8 cellular contexts compared by ENCODE assay signal in the genomic region with DNA sequence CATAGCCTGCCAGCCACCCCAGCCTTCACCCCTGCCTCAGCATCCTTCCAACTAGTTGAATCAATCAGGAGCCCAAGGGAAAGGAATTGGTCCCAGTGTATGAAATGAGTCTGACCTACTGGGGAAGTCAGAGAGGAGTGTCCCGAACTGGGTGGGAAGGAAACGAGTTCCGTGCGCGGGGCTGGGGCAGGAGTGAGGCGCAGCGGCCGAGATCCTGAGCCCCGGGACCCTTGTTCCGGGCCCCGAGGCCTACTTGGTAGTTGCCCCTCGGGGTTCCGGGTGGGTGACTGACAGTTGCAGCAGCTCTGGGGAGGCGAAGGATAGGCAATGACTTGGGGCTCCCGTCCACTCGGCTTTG. TPM values are rescaled to one million over a fixed set of nuclear protein-coding genes. Genes with fewer than 3 reads are reported as not detected.
DNase-seq lines count a peak whose midpoint lies in the region; ATAC-seq and TF ChIP-seq lines count a peak whose summit lies in the region.

No MANE protein-coding gene starts in this region.

- H3K4me3 Mint-ChIP-seq in Calu3 (ENCODE audit: low read depth, unreplicated experiment) (peak overlapping the region; percentile 79), progenitor cell of endocrine pancreas (ENCODE audit: low read depth) (peak overlapping the region; percentile 73)

- intact Hi-C loops in Calu3 (cut with micrococcal nuclease; ENCODE audit: unreplicated experiment), result loop anchor here (10.0 kb wide), 2 partner anchors 279 to 351 kb away; partner anchors contain the start of gene DAZL
- intact Hi-C loops in PC-9 (cut with micrococcal nuclease; ENCODE audit: unreplicated experiment), result loop anchor here (2.0 kb wide), 2 partner anchors 155 to 277 kb away; no protein-coding TSS in a partner anchor
- intact Hi-C loops in esophagus squamous epithelium (cut with DNase I), result no loop called here

- CTCF ChIA-PET in Calu3 (lab: Charles Lee), result interaction anchor here (0.6 to 1.2 kb wide), 9 partner anchors 11 to 457 kb away, joined by 3 to 8 read pairs (median 4); no protein-coding TSS in a partner anchor
- CTCF ChIA-PET in PC-9 (lab: Charles Lee), result no interaction called here

- no peak overlapping the region for H3K27ac ChIP-seq in PC-9
- peak overlapping the region in 3 of 4 donors; percentile 82 to 92 (median 88) for H3K27ac ChIP-seq in esophagus squamous epithelium

- POLR2A ChIA-PET in PC-9 (lab: Charles Lee; ENCODE audit: unreplicated experiment), result no interaction called here

- H3K9me3 ChIP-seq in PC-9 (ENCODE audit: insufficient read depth, low read depth) (no peaks in the 10 kb centered on the region; the same call in 1 of the 2 replicates), esophagus squamous epithelium (no peaks in the 10 kb centered on the region)

- peak overlapping the region; percentile 76; the same call in 1 of the 2 replicates for H3K4me2 ChIP-seq in PC-9

- H3K4me1 ChIP-seq in PC-9 (replicated peaks; ENCODE audit: insufficient read depth) (peaks cover 27% of the 10 kb centered on the region), esophagus squamous epithelium (peaks cover 0 to 44% (median 0%) of the 10 kb centered on the region in 3 donors)

- H4K20me1 ChIP-seq in PC-9 (ENCODE audit: insufficient read depth), result no peaks in the 10 kb centered on the region

- no peak for TF ChIP-seq CTCF in Calu3 (IDR thresholded peaks at IDR 0.05; ENCODE audit: unreplicated experiment)
- TF ChIP-seq CTCF in PC-9 (conservative IDR thresholded peaks at IDR 0.05), result no peak
- no peak for TF ChIP-seq CTCF in esophagus squamous epithelium (IDR thresholded peaks at IDR 0.05)
- TF ChIP-seq CTCF in progenitor cell of endocrine pancreas (IDR thresholded peaks at IDR 0.05; ENCODE audit: unreplicated experiment), result no peak

- H3K4me1 Mint-ChIP-seq in Calu3 (ENCODE audit: low read depth, unreplicated experiment) (peaks cover 10% of the 10 kb centered on the region), progenitor cell of endocrine pancreas (ENCODE audit: low read depth) (peaks cover 16% of the 10 kb centered on the region)

- peak overlapping the region; percentile 98; the same call in 1 of the 2 replicates for H3K4me3 ChIP-seq in PC-9
- H3K4me3 ChIP-seq in esophagus squamous epithelium, result peak overlapping the region; percentile 62 to 87 (median 67)

- H3K27me3 ChIP-seq in PC-9 (ENCODE audit: insufficient read depth, low read depth) (no peaks in the 10 kb centered on the region), esophagus squamous epithelium (peaks cover 0 to 4% (median 0%) of the 10 kb centered on the region in 4 donors)

- H3K9me2 ChIP-seq in PC-9 (ENCODE audit: insufficient read depth), result no peaks in the 10 kb centered on the region; the same call in 1 of the 2 replicates

- no peak for DNase-seq in Calu3
- no peak for DNase-seq in PC-9
- no peak for DNase-seq in esophagus squamous epithelium (lab: John Stamatoyannopoulos, UW)
- DNase-seq in progenitor cell of endocrine pancreas (ENCODE audit: low spot score, unreplicated experiment), result no peak
- DNase-seq in NOMO-1 treated with dmso at 0.1 percent for 144 hours (lab: John Stamatoyannopoulos, UW; ENCODE audit: unreplicated experiment), result no peak
- no peak for DNase-seq in DMS153 treated with DMSO at 0.1 percent for 48 hours (lab: John Stamatoyannopoulos, UW; ENCODE audit: unreplicated experiment)

- H2AFZ ChIP-seq in PC-9, result 0 out of 2 replicates have a peak overlapping the region, but pooled peaks have one; percentile 93

- H3F3A ChIP-seq in PC-9 (ENCODE audit: insufficient read depth, low read depth), result peaks cover 5% of the 10 kb centered on the region; the same call in 1 of the 2 replicates

- peaks cover 31% of the 10 kb centered on the region for H3K79me2 ChIP-seq in PC-9 (ENCODE audit: low read depth)

- H3K36me3 Mint-ChIP-seq in Calu3 (ENCODE audit: insufficient read depth, unreplicated experiment) (peaks cover 20% of the 10 kb centered on the region), progenitor cell of endocrine pancreas (ENCODE audit: insufficient read depth) (no peaks in the 10 kb centered on the region)

- 76% methylated on average over 9 of the region's 16 CpGs; no CpG with 5 or more reads in 1 of the 2 donors for WGBS in esophagus squamous epithelium, 2 donors

- ATAC-seq in HG03469 (IDR thresholded peaks at IDR 0.05; ENCODE audit: unreplicated experiment) (no peak), GM18520 (IDR thresholded peaks at IDR 0.05; ENCODE audit: unreplicated experiment) (no peak)

- H3K9me3 Mint-ChIP-seq in Calu3 (ENCODE audit: low read depth, unreplicated experiment), result no peaks in the 10 kb centered on the region
- no peaks in the 10 kb centered on the region for H3K9me3 Mint-ChIP-seq in progenitor cell of endocrine pancreas (ENCODE audit: low read depth)

- H3K27me3 Mint-ChIP-seq in Calu3 (ENCODE audit: unreplicated experiment) (no peaks in the 10 kb centered on the region), progenitor cell of endocrine pancreas (peaks cover 27% of the 10 kb centered on the region)

- no TSS peak for BruUV-seq in Calu3 (replicated peaks; lab: Mats Ljungman, UMichigan)
- BruUV-seq in PC-9 (replicated peaks; lab: Mats Ljungman, UMichigan), result no TSS peak

- H3K36me3 ChIP-seq in PC-9 (ENCODE audit: low read depth), result no peaks in the 10 kb centered on the region
- no peaks in the 10 kb centered on the region for H3K36me3 ChIP-seq in esophagus squamous epithelium

- no peak for TF ChIP-seq POLR2A in esophagus squamous epithelium (IDR thresholded peaks at IDR 0.05)

- no peak overlapping the region for H3K27ac Mint-ChIP-seq in Calu3 (ENCODE audit: unreplicated experiment)
- no peak overlapping the region for H3K27ac Mint-ChIP-seq in progenitor cell of endocrine pancreas

RNA-seq across cellular contexts. Expression of gene PLCL2, which starts 1.1 kb away (rescaled TPM):
- total RNA-seq in Calu3 (2022) (5.4 and 5.8 TPM in 2 replicates), PC-9 (2021) (4.4 and 4.6 TPM in 2 replicates), esophagus squamous epithelium (1 to 10 TPM in 3 of 4 donors, under 1 TPM in 1; 0.95 to 4.8 (median 2.2) TPM), progenitor cell of endocrine pancreas (10.8 and 11.3 TPM in 2 replicates)
